1 cellular context compared by ENCODE assay signal in genomic region chr3:133691410-133692107, GRCh38.
TF ChIP-seq lines count a peak whose summit lies in the region.

No MANE protein-coding gene starts in this region.

TF ChIP-seq in H1, 55 proteins besides CTCF, POLR2A, EP300 and RAD21:
- TF ChIP-seq SP4 (IDR thresholded peaks at IDR 0.05; ENCODE audit: low read length): no peak
- no peak for TF ChIP-seq MAX (IDR thresholded peaks at IDR 0.05)
- no peak for TF ChIP-seq JUND (IDR thresholded peaks at IDR 0.05; ENCODE audit: low read length)
- no peak for TF ChIP-seq JUN (IDR thresholded peaks at IDR 0.05; ENCODE audit: low read depth, low read length)
- no peak for TF ChIP-seq CREB1 (IDR thresholded peaks at IDR 0.05)
- no peak for TF ChIP-seq SIN3A (conservative IDR thresholded peaks at IDR 0.05 in 1 of 2, IDR thresholded peaks at IDR 0.05 in 1 of 2; ENCODE audit: low read depth in 1 of 2, low read length in 2 of 2)
- TF ChIP-seq GABPA (IDR thresholded peaks at IDR 0.05; ENCODE audit: borderline replicate concordance, insufficient read depth, low read length): no peak
- no peak for TF ChIP-seq PHF8 (conservative IDR thresholded peaks at IDR 0.05; ENCODE audit: low read depth, low read length)
- TF ChIP-seq SUZ12 (IDR thresholded peaks at IDR 0.05; ENCODE audit: low read length): no peak
- no peak for TF ChIP-seq FOSL1 (IDR thresholded peaks at IDR 0.05; ENCODE audit: insufficient read depth, low read depth, low read length)
- no peak for TF ChIP-seq SIX5 (IDR thresholded peaks at IDR 0.05; ENCODE audit: low read depth, low read length)
- no peak for TF ChIP-seq CBX8 (IDR thresholded peaks at IDR 0.05; ENCODE audit: borderline replicate concordance, low read depth, low read length)
